In the genomic region with DNA sequence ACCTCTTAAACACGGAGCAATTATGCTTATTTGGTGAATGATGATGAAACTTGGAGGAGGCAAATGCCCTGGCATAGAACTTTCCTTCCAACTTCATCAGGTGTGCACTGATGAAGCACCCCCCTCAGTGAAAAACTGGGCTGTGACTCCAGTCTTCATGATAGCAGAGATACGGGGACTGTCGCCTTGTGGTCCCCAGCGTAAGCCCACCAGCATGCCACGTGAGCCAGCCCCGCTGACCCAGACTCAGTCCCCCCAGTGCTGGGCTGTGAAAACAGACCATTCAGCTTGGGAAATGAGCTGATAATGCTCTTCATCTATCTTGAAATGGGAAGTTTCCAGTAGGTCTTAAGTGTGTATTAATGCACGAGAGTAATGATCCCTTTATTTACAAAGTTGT, we compare ENCODE assay signal across 5 cellular contexts.
"Had no signal": no experiment of that assay in that cellular context is flagged by ENCODE, and none has a peak within 500 bp of the region (broad histone marks: within the 10 kb centered on the region; RNA-seq: fewer than 3 reads in every experiment).

No MANE protein-coding gene starts in this region.

- H3K27me3 Mint-ChIP-seq: IgD-negative memory B cell had no signal

- H3K4me3 ChIP-seq: K562 had no signal

- H3K27ac ChIP-seq: HL-60 had no signal

- H3K36me3 Mint-ChIP-seq: IgD-negative memory B cell had no signal

- H3K4me3 Mint-ChIP-seq: IgD-negative memory B cell had no signal

- H3K9me3 Mint-ChIP-seq: IgD-negative memory B cell had no signal

- DNase-seq: IMR-90, KBM-7 had no signal
